ENCODE assay signal across 18 cellular contexts in the genomic region with DNA sequence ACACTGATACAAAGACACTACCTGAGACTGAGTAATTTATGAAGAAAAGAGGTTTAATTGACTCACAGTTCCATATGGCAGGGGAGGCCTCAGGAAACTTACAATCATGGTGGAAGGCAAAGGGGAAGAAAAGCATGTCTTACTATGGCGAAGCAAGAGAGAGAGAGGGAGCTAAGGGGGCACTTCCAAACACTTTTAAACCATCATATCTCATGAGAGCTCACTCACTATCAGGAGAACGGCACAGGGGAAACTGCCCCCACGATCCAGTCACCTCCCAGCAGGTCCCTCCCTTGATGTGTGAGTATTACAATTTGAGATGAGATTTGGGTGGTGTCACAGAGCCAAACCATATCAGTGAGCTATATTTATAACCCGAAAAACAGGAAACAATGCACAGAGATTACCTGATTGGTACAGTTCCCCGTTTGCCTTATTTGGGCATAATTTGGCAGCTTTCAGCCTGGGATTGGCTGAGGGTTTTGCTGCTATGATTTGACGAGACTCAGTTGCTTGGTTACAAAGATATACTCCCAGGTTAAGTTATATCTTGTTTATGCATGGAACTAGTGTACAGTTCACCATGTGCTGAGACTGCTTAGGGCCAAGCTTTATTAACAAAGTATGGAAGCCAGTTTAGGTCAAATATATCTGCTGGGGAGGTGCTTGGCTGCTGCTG.
"Had no signal": no experiment of that assay in that cellular context is flagged by ENCODE, and none has a peak within 500 bp of the region (broad histone marks: within the 10 kb centered on the region; RNA-seq: fewer than 3 reads in every experiment).

No MANE protein-coding gene starts in this region.

- H3K9me3 ChIP-seq: esophagus squamous epithelium, prostate gland had no signal

- FAIRE-seq: bronchial epithelial cell had no signal

- ATAC-seq: activated CD8-positive, alpha-beta T cell treated with anti-CD3 and anti-CD28 coated beads for 36 hours; heart right ventricle; natural killer cell treated with Interleukin-12 subunit alpha and Interleukin-12 subunit beta and Interleukin-15 and Interleukin-18, amount 100 ng/mL, for 72 hours; stimulated activated naive B cell treated with anti-CD40 and anti-IgM and Interleukin-4, amounts not matched to agents 10 μg/mL and 1 μg/mL and 100 μg/mL, for 72 hours had no signal

- H3K4me1 ChIP-seq: esophagus squamous epithelium, left ventricle myocardium inferior, prostate gland had no signal

- H3K36me3 ChIP-seq: esophagus squamous epithelium, heart right ventricle, left ventricle myocardium inferior, prostate gland had no signal

- H3K4me3 ChIP-seq: dorsolateral prefrontal cortex, esophagus squamous epithelium, heart right ventricle, left ventricle myocardium inferior, prostate gland had no signal

- H3K27ac ChIP-seq: dorsolateral prefrontal cortex, esophagus squamous epithelium, heart right ventricle, left ventricle myocardium inferior, prostate gland, VCaP had no signal

- DNase-seq: activated CD8-positive, alpha-beta T cell treated with anti-CD3 and anti-CD28 coated beads for 36 hours; activated naive CD4-positive, alpha-beta T cell; aorta; dorsolateral prefrontal cortex; esophagus squamous epithelium; foreskin melanocyte; heart right ventricle; islet precursor cell; left ventricle myocardium inferior; occipital lobe; stimulated activated CD4-positive, alpha-beta T cell treated with anti-CD3 and anti-CD28 coated beads, Interleukin-2, amount 100 ng/mL, for 24 hours; stimulated activated naive B cell treated with anti-CD40 and anti-IgM and Interleukin-4, amounts not matched to agents 10 μg/mL and 1 μg/mL and 100 μg/mL, for 72 hours; substantia nigra; trophoblast cell had no signal

- H3K27me3 ChIP-seq: esophagus squamous epithelium had no signal
